ENCODE assay signal across 8 cellular contexts in genomic region chr18:79507076-79507545, GRCh38.
DNase-seq lines count a peak whose midpoint lies in the region; ATAC-seq, FAIRE-seq and TF ChIP-seq lines count a peak whose summit lies in the region.

No MANE protein-coding gene starts in this region.

- CTCF ChIA-PET in HepG2 (lab: Yijun Ruan, JAX; ENCODE audit: low intra/inter-chr PET ratio, low total read pairs) = no interaction called here

- FAIRE-seq in HepG2 (lab: Jason Lieb, UNC) = no peak

- no peaks in the 10 kb centered on the region for H4K20me1 ChIP-seq in HepG2 (ENCODE audit: insufficient read depth, low read length)

- WGBS in HepG2 (ENCODE audit: low lambda C conversion rate) = no CpG with 5 or more reads among the region's 24 CpGs
- 9 to 29% (median 14%) methylated on average over 8 to 24 of the region's 24 CpGs for WGBS in stomach, 5 donors

- BruUV-seq in HepG2 (replicated peaks; lab: Mats Ljungman, UMichigan) = no TSS peak

- TF ChIP-seq RAD21 in HepG2 (CRISPR knock-in tag; IDR thresholded peaks at IDR 0.05) = no peak

- no peaks in the 10 kb centered on the region for H3K79me2 ChIP-seq in HepG2 (ENCODE audit: insufficient read depth, low read length)

- ATAC-seq in GM18861 (IDR thresholded peaks at IDR 0.05; ENCODE audit: unreplicated experiment) (peak; percentile 46), HepG2 (peak; percentile 29; the same call in 2 of the 3 replicates), GM21515 (IDR thresholded peaks at IDR 0.05; ENCODE audit: unreplicated experiment) (no peak)

- H3K4me3 ChIP-seq in HepG2 (replicated peaks in 1 of 3; ENCODE audit: insufficient read depth in 1 of 3, low read depth in 2 of 3, low read length in 3 of 3) (no peak overlapping the region), stomach (peak overlapping the region; percentile 36 to 51 (median 42))

- H3K4me2 ChIP-seq in HepG2 (ENCODE audit: low read depth, low read length) = no peak overlapping the region

- H3K4me1 ChIP-seq in HepG2 (ENCODE audit: insufficient read depth, low read length) (no peaks in the 10 kb centered on the region), stomach (peaks cover 17 to 42% (median 35%) of the 10 kb centered on the region in 4 donors)

- intact Hi-C loops in HepG2 (cut with micrococcal nuclease; ENCODE audit: unreplicated experiment) = no loop called here
- intact Hi-C loops in stomach (cut with DNase I; ENCODE audit: low total_unique reads) = no loop called here

- H3K9me3 ChIP-seq in HepG2 (ENCODE audit: low read length) (no peaks in the 10 kb centered on the region), stomach (no peaks in the 10 kb centered on the region)

- no peak for TF ChIP-seq EP300 in HepG2 (IDR thresholded peaks at IDR 0.05; ENCODE audit: low read depth in 2 of 2, low read length in 2 of 2)
- no peak for TF ChIP-seq EP300 in HepG2 (CRISPR knock-in tag; IDR thresholded peaks at IDR 0.05; ENCODE audit: borderline replicate concordance)
- no peak for TF ChIP-seq EP300 in stomach (IDR thresholded peaks at IDR 0.05)

- H2AFZ ChIP-seq in HepG2 (ENCODE audit: low read length) = no peak overlapping the region

- POLR2A ChIA-PET in HepG2 (lab: Yijun Ruan, JAX) = no interaction called here

- DNase-seq in NCI-H1694 treated with DMSO at 0.1 percent for 48 hours (lab: John Stamatoyannopoulos, UW) = peak; percentile 63
- peak; percentile 27 for DNase-seq in central memory CD4-positive, alpha-beta T cell
- DNase-seq in HepG2 (ENCODE audit: low spot score) = no peak
- peak; percentile 69 for DNase-seq in stomach
- DNase-seq in mucosa of gallbladder (ENCODE audit: low spot score) = no peak
- DNase-seq in NCI-H524 treated with DMSO at 0.1 percent for 48 hours (lab: John Stamatoyannopoulos, UW) = no peak

- peaks cover 13 to 59% of the 10 kb centered on the region in 2 experiments; a peak in 4 of 5 replicates for H3K27me3 ChIP-seq in HepG2 (ENCODE audit: control insufficient read depth in 1 of 2, insufficient read depth in 2 of 2, low read length in 2 of 2)
- H3K27me3 ChIP-seq in stomach = no peaks in the 10 kb centered on the region

- H3K36me3 ChIP-seq in HepG2 (replicated peaks in 1 of 2; ENCODE audit: control insufficient read depth in 1 of 2, insufficient read depth in 2 of 2, low read length in 2 of 2) = no peaks in the 10 kb centered on the region
- peaks cover 0 to 8% (median under 1%) of the 10 kb centered on the region in 4 donors for H3K36me3 ChIP-seq in stomach

- TF ChIP-seq CTCF in HepG2 (CRISPR knock-in tag; IDR thresholded peaks at IDR 0.05) = no peak
- TF ChIP-seq CTCF in stomach (IDR thresholded peaks at IDR 0.05) = no peak

- H3K27ac ChIP-seq in HepG2 (ENCODE audit: extremely low read length, insufficient read depth, low read length) = no peak overlapping the region
- H3K27ac ChIP-seq in stomach = peak overlapping the region; percentile 73 to 90 (median 82)

- in situ Hi-C loops in HepG2 (cut with HindIII; ENCODE audit: extremely low pct_ligation_motif_present, low pct_unique_long_range_greater_than_20kb) = no loop called here

- no peak overlapping the region for H3K9ac ChIP-seq in HepG2 (ENCODE audit: insufficient read depth, low read depth, low read length)

- TF ChIP-seq POLR2A in HepG2 (IDR thresholded peaks at IDR 0.05; ENCODE audit: insufficient read depth in 1 of 2, low read depth in 2 of 2, low read length in 2 of 2) = no peak
- no peak for TF ChIP-seq POLR2A in stomach (IDR thresholded peaks at IDR 0.05)

TF ChIP-seq in HepG2, 621 proteins besides CTCF, POLR2A, EP300 and RAD21:
- TF ChIP-seq CREB1 (IDR thresholded peaks at IDR 0.05) (no peak), CREB1 (CRISPR knock-in tag; IDR thresholded peaks at IDR 0.05) (no peak), ATF4 (CRISPR knock-in tag; IDR thresholded peaks at IDR 0.05) (no peak)

Comparison
In these comparisons a context has a peak if more than half of its experiments do, and no peak if none do; other contexts are left out.
1. DNase-seq: peak in NCI-H1694 treated with DMSO at 0.1 percent for 48 hours (single experiment), central memory CD4-positive, alpha-beta T cell (single experiment) and stomach (single experiment); none in HepG2 (single experiment), mucosa of gallbladder (single experiment) and NCI-H524 treated with DMSO at 0.1 percent for 48 hours (single experiment).
2. H3K4me3 ChIP-seq: peak in stomach (4 of 4); none in HepG2 (0 of 3).